In the genomic region with DNA sequence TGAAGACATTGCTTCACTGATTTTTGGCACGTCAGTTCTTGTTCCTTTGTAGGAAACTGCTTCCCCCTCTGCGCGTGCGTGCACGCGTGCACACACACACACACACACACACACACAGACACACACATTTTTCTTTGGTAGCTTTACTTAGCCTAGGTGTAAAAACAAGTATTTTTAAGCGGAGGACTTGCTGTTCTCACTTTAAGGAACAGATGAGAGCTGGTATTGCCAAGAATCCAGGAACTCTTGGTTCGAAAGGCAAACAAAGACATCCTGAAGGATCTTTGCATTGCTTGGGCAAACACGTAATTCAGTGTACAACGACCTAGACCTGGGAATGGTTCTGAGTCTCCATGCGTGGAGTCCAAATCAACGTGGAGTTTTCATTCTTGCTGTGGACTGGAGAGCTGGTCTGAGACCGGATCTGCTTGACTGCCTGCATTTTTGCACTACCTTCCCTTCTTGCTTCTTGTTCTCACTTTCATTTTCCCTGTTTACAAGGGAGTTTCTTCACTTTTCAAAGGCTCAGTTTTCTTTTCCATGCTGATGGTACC, we compare ENCODE assay signal across 10 cellular contexts. TPM values are rescaled to one million over a fixed set of nuclear protein-coding genes. Genes with fewer than 3 reads are reported as not detected.
DNase-seq lines count a peak whose midpoint lies in the region; ATAC-seq and TF ChIP-seq lines count a peak whose summit lies in the region.
"Had no signal": no experiment of that assay in that cellular context is flagged by ENCODE, and none has a peak within 500 bp of the region (broad histone marks: within the 10 kb centered on the region; RNA-seq: fewer than 3 reads in every experiment).

No MANE protein-coding gene starts in this region.

- H3K27ac ChIP-seq in aorta (ENCODE audit: low read depth in 1 of 2, low read length in 2 of 2): peak overlapping the region in 1 of 2 donors; percentile 29

- peaks cover 36% of the 10 kb centered on the region for H3K36me3 Mint-ChIP-seq in activated T-helper 1 cell treated with anti-CD3 and anti-CD28 coated beads, Interleukin-12 subunit alpha, Interleukin-12 subunit beta, Interleukin-2, Interleukin-4 antibody, amounts not matched to agents 30 ng/mL and 10 ng/mL and 1 ng/mL, durations not matched to agents 14 hours and 24 hours and 36 hours (ENCODE audit: low read depth)
- H3K36me3 Mint-ChIP-seq in naive thymus-derived CD8-positive, alpha-beta T cell: peaks cover 0 to 47% (median 23%) of the 10 kb centered on the region in 3 donors

- ATAC-seq in GM21737 (IDR thresholded peaks at IDR 0.05; ENCODE audit: unreplicated experiment): peak; percentile 40
- ATAC-seq in naive thymus-derived CD8-positive, alpha-beta T cell: peak; percentile 29 to 35
- ATAC-seq in aorta (ENCODE audit: low FRiP score): no peak
- no peak for ATAC-seq in GM18907 (IDR thresholded peaks at IDR 0.05; ENCODE audit: unreplicated experiment)

- peak overlapping the region; percentile 64 for H3K4me3 Mint-ChIP-seq in activated T-helper 1 cell treated with anti-CD3 and anti-CD28 coated beads, Interleukin-12 subunit alpha, Interleukin-12 subunit beta, Interleukin-2, Interleukin-4 antibody, amounts not matched to agents 30 ng/mL and 10 ng/mL and 1 ng/mL, durations not matched to agents 14 hours and 24 hours and 36 hours
- H3K4me3 Mint-ChIP-seq in naive thymus-derived CD8-positive, alpha-beta T cell: peak overlapping the region; percentile 63 to 93 (median 82)
- H3K4me3 Mint-ChIP-seq: mesothelial cell of epicardium had no signal

- no peaks in the 10 kb centered on the region for H3K27me3 ChIP-seq in aorta (ENCODE audit: control insufficient read depth in 1 of 2, insufficient read depth in 2 of 2, low read length in 1 of 2)

- peak overlapping the region; percentile 89 for H3K27ac Mint-ChIP-seq in activated T-helper 1 cell treated with anti-CD3 and anti-CD28 coated beads, Interleukin-12 subunit alpha, Interleukin-12 subunit beta, Interleukin-2, Interleukin-4 antibody, amounts not matched to agents 30 ng/mL and 10 ng/mL and 1 ng/mL, durations not matched to agents 14 hours and 24 hours and 36 hours
- H3K27ac Mint-ChIP-seq in naive thymus-derived CD8-positive, alpha-beta T cell: peak overlapping the region; percentile 68 to 96 (median 92)
- H3K27ac Mint-ChIP-seq: mesothelial cell of epicardium had no signal

- intact Hi-C loops in activated T-helper 1 cell treated with anti-CD3 and anti-CD28 coated beads, Interleukin-12 subunit alpha, Interleukin-12 subunit beta, Interleukin-2, Interleukin-4 antibody, amounts not matched to agents 30 ng/mL and 10 ng/mL and 1 ng/mL, durations not matched to agents 14 hours and 24 hours and 36 hours (cut with micrococcal nuclease): no loop called here
- intact Hi-C loops in aorta (cut with DNase I): no loop called here

- POLR2A ChIA-PET in naive thymus-derived CD8-positive, alpha-beta T cell (lab: Charles Lee): interaction anchor here (0.6 to 1.1 kb wide), 4 partner anchors 8 to 281 kb away, joined by 3 read pairs; a partner anchor contains a TSS

- peak; percentile 64 for DNase-seq in GM12865 (ENCODE audit: low read depth)
- DNase-seq in activated T-helper 1 cell treated with anti-CD3 and anti-CD28 coated beads, Interleukin-12 subunit alpha, Interleukin-12 subunit beta, Interleukin-2, Interleukin-4 antibody, amounts not matched to agents 30 ng/mL and 10 ng/mL and 1 ng/mL, durations not matched to agents 14 hours and 24 hours and 36 hours (ENCODE audit: low spot score): no peak
- peak in 4 of 10 donors; percentile 10 to 51 (median 20) for DNase-seq in naive thymus-derived CD8-positive, alpha-beta T cell
- DNase-seq in iPS-NIHi7 (ENCODE audit: extremely low spot score): no peak
- no peak for DNase-seq in aorta
- DNase-seq in NCI-H526 treated with DMSO at 0.1 percent for 48 hours (lab: John Stamatoyannopoulos, UW): no peak
- DNase-seq: activated CD8-positive, alpha-beta memory T cell treated with anti-CD3 and anti-CD28 coated beads, Interleukin-2, amount 50 U/mL, for 4 hours had no signal

- H3K27me3 Mint-ChIP-seq in activated T-helper 1 cell treated with anti-CD3 and anti-CD28 coated beads, Interleukin-12 subunit alpha, Interleukin-12 subunit beta, Interleukin-2, Interleukin-4 antibody, amounts not matched to agents 30 ng/mL and 10 ng/mL and 1 ng/mL, durations not matched to agents 14 hours and 24 hours and 36 hours (ENCODE audit: insufficient read depth): no peaks in the 10 kb centered on the region
- H3K27me3 Mint-ChIP-seq in naive thymus-derived CD8-positive, alpha-beta T cell: no peaks in the 10 kb centered on the region

- no peaks in the 10 kb centered on the region for H3K9me3 ChIP-seq in aorta (ENCODE audit: control insufficient read depth, low read length)

- H3K4me1 ChIP-seq in aorta (ENCODE audit: control insufficient read depth in 1 of 2, insufficient read depth in 2 of 2, low read length in 2 of 2): no peaks in the 10 kb centered on the region

- H3K36me3 ChIP-seq in aorta (ENCODE audit: control insufficient read depth in 1 of 2, insufficient read depth in 2 of 2, low read length in 1 of 2): no peaks in the 10 kb centered on the region

- H3K4me1 Mint-ChIP-seq in activated T-helper 1 cell treated with anti-CD3 and anti-CD28 coated beads, Interleukin-12 subunit alpha, Interleukin-12 subunit beta, Interleukin-2, Interleukin-4 antibody, amounts not matched to agents 30 ng/mL and 10 ng/mL and 1 ng/mL, durations not matched to agents 14 hours and 24 hours and 36 hours (ENCODE audit: low read depth): peaks cover 32% of the 10 kb centered on the region
- peaks cover 19 to 47% (median 40%) of the 10 kb centered on the region in 4 donors for H3K4me1 Mint-ChIP-seq in naive thymus-derived CD8-positive, alpha-beta T cell
- H3K4me1 Mint-ChIP-seq: mesothelial cell of epicardium had no signal

- no peaks in the 10 kb centered on the region for H3K9me3 Mint-ChIP-seq in activated T-helper 1 cell treated with anti-CD3 and anti-CD28 coated beads, Interleukin-12 subunit alpha, Interleukin-12 subunit beta, Interleukin-2, Interleukin-4 antibody, amounts not matched to agents 30 ng/mL and 10 ng/mL and 1 ng/mL, durations not matched to agents 14 hours and 24 hours and 36 hours
- H3K9me3 Mint-ChIP-seq in naive thymus-derived CD8-positive, alpha-beta T cell: no peaks in the 10 kb centered on the region
- H3K9me3 Mint-ChIP-seq: mesothelial cell of epicardium had no signal

- no peak for TF ChIP-seq CTCF in GM12865 (IDR thresholded peaks at IDR 0.05; ENCODE audit: insufficient read depth, low read depth, low read length, missing control alignments)

- WGBS in aorta, 2 donors: 69 to 83% methylated on average over 13 of the region's 13 CpGs

- H3K4me3 ChIP-seq in GM12865 (ENCODE audit: low read depth, low read length): peak overlapping the region; percentile 59
- no peak overlapping the region for H3K4me3 ChIP-seq in aorta (ENCODE audit: low read length in 2 of 2)

RNA-seq across cellular contexts. Expression of a gene that starts 8.2 kb away (rescaled TPM):
- 23.5 and 26.4 TPM in 2 replicates for total RNA-seq in activated T-helper 1 cell treated with anti-CD3 and anti-CD28 coated beads, Interleukin-12 subunit alpha, Interleukin-12 subunit beta, Interleukin-2, Interleukin-4 antibody, amounts not matched to agents 30 ng/mL and 10 ng/mL and 1 ng/mL, durations not matched to agents 14 hours and 24 hours and 36 hours
- total RNA-seq in naive thymus-derived CD8-positive, alpha-beta T cell: 10 to 100 TPM; 25.2 to 28.3 TPM
- 10 to 100 TPM in 1 of 3 donors, 1 to 10 TPM in 2; 6.5 to 16.6 (median 8.0) TPM for polyA plus RNA-seq in naive thymus-derived CD8-positive, alpha-beta T cell
- 1 to 10 TPM; 9.1 to 9.8 TPM for total RNA-seq in aorta
- polyA plus RNA-seq in aorta: 1 to 10 TPM; 2.7 to 5.4 TPM

RNA-seq across cellular contexts. Expression of a gene that starts 31.7 kb away (rescaled TPM):
- total RNA-seq in activated T-helper 1 cell treated with anti-CD3 and anti-CD28 coated beads, Interleukin-12 subunit alpha, Interleukin-12 subunit beta, Interleukin-2, Interleukin-4 antibody, amounts not matched to agents 30 ng/mL and 10 ng/mL and 1 ng/mL, durations not matched to agents 14 hours and 24 hours and 36 hours: 57.2 and 61.0 TPM in 2 replicates
- 100 to 1,000 TPM; 165 to 170 TPM for total RNA-seq in naive thymus-derived CD8-positive, alpha-beta T cell
- 100 to 1,000 TPM; 298 to 381 (median 349) TPM for polyA plus RNA-seq in naive thymus-derived CD8-positive, alpha-beta T cell
- 10 to 100 TPM; 55.8 to 65.4 TPM for total RNA-seq in aorta
- polyA plus RNA-seq in aorta: 100 to 1,000 TPM; 102 to 166 TPM

RNA-seq across cellular contexts. Expression of a gene that starts 38.3 kb away (rescaled TPM):
- not detected in 2 replicates for total RNA-seq in activated T-helper 1 cell treated with anti-CD3 and anti-CD28 coated beads, Interleukin-12 subunit alpha, Interleukin-12 subunit beta, Interleukin-2, Interleukin-4 antibody, amounts not matched to agents 30 ng/mL and 10 ng/mL and 1 ng/mL, durations not matched to agents 14 hours and 24 hours and 36 hours
- total RNA-seq in naive thymus-derived CD8-positive, alpha-beta T cell: not detected
- polyA plus RNA-seq in naive thymus-derived CD8-positive, alpha-beta T cell: not detected
- not detected for total RNA-seq in aorta
- not detected for polyA plus RNA-seq in aorta
- total RNA-seq: mesothelial cell of epicardium had no signal

Comparison
In these comparisons a context has a peak if more than half of its experiments do, and no peak if none do; other contexts are left out.
1. ATAC-seq: peak in GM21737 (single experiment) and naive thymus-derived CD8-positive, alpha-beta T cell (2 of 2); none in aorta (single experiment) and GM18907 (single experiment).